ENCODE assay signal across 1 cellular context in genomic region chr17:61514491-61514890, GRCh38.
TF ChIP-seq lines count a peak whose summit lies in the region.

No MANE protein-coding gene starts in this region.

TF ChIP-seq in A549, 52 proteins besides CTCF, POLR2A, EP300 and RAD21 (continued from another document):
- TF ChIP-seq ATOH8 (CRISPR knock-in tag; IDR thresholded peaks at IDR 0.05; ENCODE audit: low read depth) (no peak), MAX (IDR thresholded peaks at IDR 0.05) (no peak), NR3C1 (IDR thresholded peaks at IDR 0.05) (no peak), FOXS1 (CRISPR knock-in tag; IDR thresholded peaks at IDR 0.05) (no peak), FOSL2 (IDR thresholded peaks at IDR 0.05) (no peak), FOSL2 (CRISPR knock-in tag; IDR thresholded peaks at IDR 0.05) (no peak), ZSCAN20 (CRISPR knock-in tag; IDR thresholded peaks at IDR 0.05) (no peak), RARB (CRISPR knock-in tag; IDR thresholded peaks at IDR 0.05) (no peak), RCOR1 (IDR thresholded peaks at IDR 0.05; ENCODE audit: low read depth, low read length) (no peak), KDM5A (IDR thresholded peaks at IDR 0.05) (no peak), HOXB13 (CRISPR knock-in tag; IDR thresholded peaks at IDR 0.05; ENCODE audit: low read depth) (no peak), FOSB (CRISPR knock-in tag; IDR thresholded peaks at IDR 0.05) (no peak), CBX8 (IDR thresholded peaks at IDR 0.05) (no peak), PBX3 (IDR thresholded peaks at IDR 0.05) (no peak), ZFP36 (IDR thresholded peaks at IDR 0.05; ENCODE audit: borderline replicate concordance, partially characterized antibody) (no peak), KDM1A (IDR thresholded peaks at IDR 0.05; ENCODE audit: low read depth) (no peak)
